22 cellular contexts compared by ENCODE assay signal in genomic region chr12:51222461-51222860, GRCh38. TPM values are rescaled to one million over a fixed set of nuclear protein-coding genes. Genes with fewer than 3 reads are reported as not detected.
A peak's percentile ranks its signal among the peaks of the same experiment; 100 is the strongest.
DNase-seq lines count a peak whose midpoint lies in the region; ATAC-seq and TF ChIP-seq lines count a peak whose summit lies in the region.
"Had no signal": no experiment of that assay in that cellular context is flagged by ENCODE, and none has a peak within 500 bp of the region (broad histone marks: within the 10 kb centered on the region; RNA-seq: fewer than 3 reads in every experiment).

No MANE protein-coding gene starts in this region.

- peaks cover 19% of the 10 kb centered on the region for H3K4me1 Mint-ChIP-seq in T-helper 17 cell

- peaks cover 11% of the 10 kb centered on the region for H3K4me1 ChIP-seq in lower lobe of right lung

- H3K9me3 ChIP-seq in T-helper 17 cell (ENCODE audit: control insufficient read depth, low read length, poor library complexity, severe bottlenecking) (no peaks in the 10 kb centered on the region), lower lobe of right lung (no peaks in the 10 kb centered on the region)
- H3K9me3 ChIP-seq: Peyer's patch, suprapubic skin had no signal

- H3K36me3 ChIP-seq in lower lobe of right lung, result no peaks in the 10 kb centered on the region
- H3K36me3 ChIP-seq: Peyer's patch, SJSA1, suprapubic skin had no signal

- intact Hi-C loops in lower lobe of right lung (cut with DNase I), result no loop called here

- H3K27me3 ChIP-seq in lower lobe of right lung (ENCODE audit: low read depth), result no peaks in the 10 kb centered on the region
- H3K27me3 ChIP-seq: Peyer's patch, SJSA1, suprapubic skin had no signal

- H3K27me3 Mint-ChIP-seq in T-helper 17 cell, result no peaks in the 10 kb centered on the region
- H3K27me3 Mint-ChIP-seq: IgD-negative memory B cell, progenitor cell of endocrine pancreas had no signal

- no peak for ATAC-seq in T-helper 17 cell
- no peak for ATAC-seq in lower lobe of right lung
- ATAC-seq in GM21360 (IDR thresholded peaks at IDR 0.05; ENCODE audit: unreplicated experiment), result no peak
- ATAC-seq: CD8-positive, alpha-beta T cell had no signal

- DNase-seq in NCI-H1417 treated with DMSO at 0.1 percent for 48 hours (lab: John Stamatoyannopoulos, UW) (peak; percentile 13), T-helper 17 cell (no peak), lower lobe of right lung (no peak)
- DNase-seq in activated CD4-positive, alpha-beta T cell treated with anti-CD3 and anti-CD28 coated beads, Interleukin-2, amount 50 U/mL, for 1 hour, result no peak
- DNase-seq in activated T-cell treated with anti-CD3 and anti-CD28 coated beads, Interleukin-2, amount 50 U/mL, for 48 hours, result no peak
- no peak for DNase-seq in stimulated activated naive CD4-positive, alpha-beta T cell treated with Interleukin-2 at 50 U/mL for 16 hours (lab: John Stamatoyannopoulos, UW)
- DNase-seq: activated CD4-positive, CD25-positive, alpha-beta regulatory T cell; activated CD8-positive, alpha-beta memory T cell treated with anti-CD3 and anti-CD28 coated beads for 24 hours; CD8-positive, alpha-beta T cell; DMS79 treated with DMSO at 0.1 percent for 48 hours; foreskin melanocyte; HCEC 1CT; stimulated activated CD4-positive, alpha-beta T cell treated with anti-CD3 and anti-CD28 coated beads, Interleukin-4, amount 100 ng/mL, for 1 hour had no signal

- TF ChIP-seq CTCF in C4-2B (conservative IDR thresholded peaks at IDR 0.05), result no peak
- TF ChIP-seq CTCF in lower lobe of right lung (IDR thresholded peaks at IDR 0.05), result no peak

- peaks cover 2% of the 10 kb centered on the region for H3K36me3 Mint-ChIP-seq in T-helper 17 cell (ENCODE audit: low read depth)

- H3K27ac ChIP-seq in C4-2B (peak overlapping the region; percentile 75), lower lobe of right lung (no peak overlapping the region)
- H3K27ac ChIP-seq: HL-60, Peyer's patch, SJSA1, suprapubic skin had no signal

- H3K4me3 Mint-ChIP-seq in T-helper 17 cell, result no peak overlapping the region
- H3K4me3 Mint-ChIP-seq: CD8-positive, alpha-beta T cell had no signal

- peak overlapping the region; percentile 16 for H3K27ac Mint-ChIP-seq in T-helper 17 cell
- H3K27ac Mint-ChIP-seq: CD8-positive, alpha-beta T cell; IgD-negative memory B cell; progenitor cell of endocrine pancreas had no signal

- peak overlapping the region; percentile 17 for H3K4me3 ChIP-seq in lower lobe of right lung
- H3K4me3 ChIP-seq: Peyer's patch, SJSA1, smooth muscle cell, suprapubic skin had no signal

RNA-seq across cellular contexts. Expression of gene POU6F1, which starts 4.6 kb away (rescaled TPM):
- total RNA-seq in T-helper 17 cell (10 to 100 TPM; 22.5 to 32.8 TPM), lower lobe of right lung (13.5 TPM)

RNA-seq across cellular contexts. Expression of gene DAZAP2, which starts 16.2 kb away (rescaled TPM):
- 100 to 1,000 TPM; 273 to 335 TPM for total RNA-seq in T-helper 17 cell
- total RNA-seq in lower lobe of right lung, result 259 TPM

RNA-seq across cellular contexts. Expression of gene SMAGP, which starts 47.8 kb away (rescaled TPM):
- total RNA-seq in T-helper 17 cell (1 to 10 TPM; 1.9 to 3.4 TPM), lower lobe of right lung (31.3 TPM)

RNA-seq across cellular contexts. Expression of gene TFCP2, which starts 49.5 kb away (rescaled TPM):
- total RNA-seq in T-helper 17 cell (10 to 100 TPM; 15.7 to 20.5 TPM), lower lobe of right lung (30.2 TPM)
